Comparison of ENCODE assay signal across 8 cellular contexts in genomic region chr4:173370130-173370476, GRCh38. TPM values are rescaled to one million over a fixed set of nuclear protein-coding genes. Genes with fewer than 3 reads are reported as not detected.
DNase-seq lines count a peak whose midpoint lies in the region; ATAC-seq and TF ChIP-seq lines count a peak whose summit lies in the region.

No MANE protein-coding gene starts in this region.

- peak; percentile 12 for ATAC-seq in activated naive CD8-positive, alpha-beta T cell treated with anti-CD3 and anti-CD28 coated beads, Interleukin-2, amount 50 U/mL, for 24 hours

- H3K36me3 ChIP-seq in CD4-positive, alpha-beta memory T cell (ENCODE audit: insufficient read depth, low read length): no peaks in the 10 kb centered on the region
- no peaks in the 10 kb centered on the region for H3K36me3 ChIP-seq in H7 (replicated peaks; ENCODE audit: control insufficient read depth, insufficient read depth, low read length)
- no peaks in the 10 kb centered on the region for H3K36me3 ChIP-seq in PC-9 (ENCODE audit: low read depth)

- H3F3A ChIP-seq in PC-9 (ENCODE audit: insufficient read depth, low read depth): 0 out of 2 replicates have a peak, but pooled peaks cover 3% of the 10 kb centered on the region

- peak overlapping the region; percentile 87 to 100 (median 99) for H3K4me3 Mint-ChIP-seq in CD4-positive, alpha-beta memory T cell
- peak overlapping the region; percentile 99 for H3K4me3 Mint-ChIP-seq in activated naive CD8-positive, alpha-beta T cell treated with anti-CD3 and anti-CD28 coated beads, Interleukin-2, amount 50 U/mL, for 24 hours

- no peaks in the 10 kb centered on the region for H3K9me3 Mint-ChIP-seq in CD4-positive, alpha-beta memory T cell
- H3K9me3 Mint-ChIP-seq in activated naive CD8-positive, alpha-beta T cell treated with anti-CD3 and anti-CD28 coated beads, Interleukin-2, amount 50 U/mL, for 24 hours: no peaks in the 10 kb centered on the region

- peak overlapping the region; percentile 81 to 97 (median 96) for H3K27ac Mint-ChIP-seq in CD4-positive, alpha-beta memory T cell
- H3K27ac Mint-ChIP-seq in activated naive CD8-positive, alpha-beta T cell treated with anti-CD3 and anti-CD28 coated beads, Interleukin-2, amount 50 U/mL, for 24 hours: peak overlapping the region; percentile 99

- peak overlapping the region; percentile 68 for H3K27ac ChIP-seq in CD4-positive, alpha-beta memory T cell (ENCODE audit: low read depth, low read length)
- peak overlapping the region; percentile 59 for H3K27ac ChIP-seq in PC-9

- H3K27me3 Mint-ChIP-seq in CD4-positive, alpha-beta memory T cell: no peaks in the 10 kb centered on the region
- H3K27me3 Mint-ChIP-seq in activated naive CD8-positive, alpha-beta T cell treated with anti-CD3 and anti-CD28 coated beads, Interleukin-2, amount 50 U/mL, for 24 hours: peaks cover 28% of the 10 kb centered on the region

- H4K20me1 ChIP-seq in PC-9 (ENCODE audit: insufficient read depth): no peaks in the 10 kb centered on the region

- H3K9me3 ChIP-seq in CD4-positive, alpha-beta memory T cell (ENCODE audit: control insufficient read depth in 1 of 2, low read length in 2 of 2): no peaks in the 10 kb centered on the region
- no peaks in the 10 kb centered on the region for H3K9me3 ChIP-seq in PC-9 (ENCODE audit: insufficient read depth, low read depth)

- H3K9me2 ChIP-seq in PC-9 (ENCODE audit: insufficient read depth): no peaks in the 10 kb centered on the region

- H3K79me2 ChIP-seq in PC-9 (ENCODE audit: low read depth): 0 out of 2 replicates have a peak, but pooled peaks cover 2% of the 10 kb centered on the region

- BruUV-seq in PC-9 (replicated peaks; lab: Mats Ljungman, UMichigan): no TSS peak

- POLR2A ChIA-PET in CD4-positive, alpha-beta memory T cell (lab: Charles Lee; ENCODE audit: partially characterized antibody): interaction anchor here (0.5 to 7.7 kb wide), 14 partner anchors 11 to 913 kb away, joined by 3 to 375 read pairs (median 5); partner anchors contain the start of genes CEP44, FBXO8, GALNT7 and HMGB2
- POLR2A ChIA-PET in PC-9 (lab: Charles Lee; ENCODE audit: unreplicated experiment): interaction anchor here (1.3 kb wide), 1 partner anchor 35 kb away, joined by 7 read pairs; no protein-coding TSS in a partner anchor

- H3K36me3 Mint-ChIP-seq in CD4-positive, alpha-beta memory T cell: peaks cover 0 to 13% of the 10 kb centered on the region in 2 donors
- peaks cover 12% of the 10 kb centered on the region for H3K36me3 Mint-ChIP-seq in activated naive CD8-positive, alpha-beta T cell treated with anti-CD3 and anti-CD28 coated beads, Interleukin-2, amount 50 U/mL, for 24 hours (ENCODE audit: low read depth)

- DNase-seq in CD4-positive, alpha-beta memory T cell: peak in 1 of 5 donors; percentile 86
- no peak for DNase-seq in H7
- DNase-seq in PC-9: no peak
- DNase-seq in activated naive CD8-positive, alpha-beta T cell treated with anti-CD3 and anti-CD28 coated beads, Interleukin-2, amount 50 U/mL, for 24 hours: peak; percentile 59
- DNase-seq in stimulated activated CD4-positive, alpha-beta T cell treated with anti-CD3 and anti-CD28 coated beads, Interleukin-1b, Interleukin-23, amount 100 ng/mL, for 48 hours: peak; percentile 63
- no peak for DNase-seq in Kasumi-1 (lab: John Stamatoyannopoulos, UW)
- DNase-seq in DMS153 treated with DMSO at 0.1 percent for 48 hours (lab: John Stamatoyannopoulos, UW; ENCODE audit: unreplicated experiment): no peak

- peak overlapping the region; percentile 97 for H2AFZ ChIP-seq in PC-9

- H3K4me3 ChIP-seq in CD4-positive, alpha-beta memory T cell (ENCODE audit: low read length in 2 of 2): peak overlapping the region; percentile 93 to 95
- peak overlapping the region; percentile 85 for H3K4me3 ChIP-seq in H7 (ENCODE audit: insufficient read depth, low read depth, low read length)
- peak overlapping the region; percentile 82 for H3K4me3 ChIP-seq in PC-9
- peak overlapping the region; percentile 86 for H3K4me3 ChIP-seq in iPS-11a (ENCODE audit: low read depth, low read length)

- peaks cover 52% of the 10 kb centered on the region for H3K4me1 ChIP-seq in CD4-positive, alpha-beta memory T cell (ENCODE audit: insufficient read depth, low read length)
- H3K4me1 ChIP-seq in PC-9 (replicated peaks; ENCODE audit: insufficient read depth): no peaks in the 10 kb centered on the region

- H3K27me3 ChIP-seq in CD4-positive, alpha-beta memory T cell (ENCODE audit: insufficient read depth, low read length): no peaks in the 10 kb centered on the region
- peaks cover 4% of the 10 kb centered on the region for H3K27me3 ChIP-seq in H7 (ENCODE audit: control insufficient read depth, insufficient read depth, low read length)
- no peaks in the 10 kb centered on the region for H3K27me3 ChIP-seq in PC-9 (ENCODE audit: insufficient read depth, low read depth)

- H3K4me1 Mint-ChIP-seq in CD4-positive, alpha-beta memory T cell: peaks cover 20 to 47% (median 35%) of the 10 kb centered on the region in 4 donors
- peaks cover 35% of the 10 kb centered on the region for H3K4me1 Mint-ChIP-seq in activated naive CD8-positive, alpha-beta T cell treated with anti-CD3 and anti-CD28 coated beads, Interleukin-2, amount 50 U/mL, for 24 hours

- intact Hi-C loops in CD4-positive, alpha-beta memory T cell (cut with micrococcal nuclease): loop anchor here (1.0 to 5.0 kb wide), 4 partner anchors 36 to 913 kb away; partner anchors contain the start of genes CEP44, FBXO8 and HMGB2
- intact Hi-C loops in PC-9 (cut with micrococcal nuclease; ENCODE audit: unreplicated experiment): loop anchor here (1.0 to 2.0 kb wide), 2 partner anchors 36 to 47 kb away; partner anchors contain the start of gene HMGB2

- CTCF ChIA-PET in CD4-positive, alpha-beta memory T cell (lab: Charles Lee; ENCODE audit: partially characterized antibody): interaction anchor here (1.1 to 8.9 kb wide), 6 partner anchors 11 to 193 kb away, joined by 3 to 72 read pairs (median 6); partner anchors contain the start of gene HMGB2
- CTCF ChIA-PET in PC-9 (lab: Charles Lee): interaction anchor here (0.7 kb wide), 3 partner anchors 9 to 647 kb away, joined by 5 to 7 read pairs (median 6); no protein-coding TSS in a partner anchor

- H3K4me2 ChIP-seq in PC-9: peak overlapping the region; percentile 78

- TF ChIP-seq CTCF in PC-9 (conservative IDR thresholded peaks at IDR 0.05): no peak

RNA-seq across cellular contexts. Expression of gene SAP30, which starts 0.7 kb away (rescaled TPM):
- 1 to 10 TPM; 5.6 to 7.0 TPM for total RNA-seq in CD4-positive, alpha-beta memory T cell
- polyA plus RNA-seq in CD4-positive, alpha-beta memory T cell: 1 to 10 TPM; 5.8 to 7.1 TPM
- 23.9 and 31.9 TPM in 2 replicates for total RNA-seq in H7 (2014; rRNA removed; shearing (Covaris generic))
- total RNA-seq in PC-9 (2021): 8.0 and 11.4 TPM in 2 replicates

RNA-seq across cellular contexts. Expression of gene SCRG1, which starts 28.8 kb away (rescaled TPM):
- total RNA-seq in CD4-positive, alpha-beta memory T cell: not detected
- under 1 TPM in 1 of 2 donors, not detected in 1; 0.16 TPM for polyA plus RNA-seq in CD4-positive, alpha-beta memory T cell
- total RNA-seq in H7 (2014; rRNA removed; shearing (Covaris generic)): not detected in 2 replicates
- not detected in 2 replicates for total RNA-seq in PC-9 (2021)

RNA-seq across cellular contexts. Expression of gene HMGB2, which starts 35.9 kb away (rescaled TPM):
- total RNA-seq in CD4-positive, alpha-beta memory T cell: 100 to 1,000 TPM; 110 to 116 TPM
- polyA plus RNA-seq in CD4-positive, alpha-beta memory T cell: 100 to 1,000 TPM; 197 to 255 TPM
- total RNA-seq in H7 (2014; rRNA removed; shearing (Covaris generic)): 197 and 268 TPM in 2 replicates
- total RNA-seq in PC-9 (2021): 202 and 213 TPM in 2 replicates

Comparison
In these comparisons a context has a peak if more than half of its experiments do, and no peak if none do; other contexts are left out.
1. DNase-seq: peak in activated naive CD8-positive, alpha-beta T cell treated with anti-CD3 and anti-CD28 coated beads, Interleukin-2, amount 50 U/mL, for 24 hours (single experiment) and stimulated activated CD4-positive, alpha-beta T cell treated with anti-CD3 and anti-CD28 coated beads, Interleukin-1b, Interleukin-23, amount 100 ng/mL, for 48 hours (single experiment); none in H7 (single experiment), PC-9 (0 of 2), Kasumi-1 (0 of 2) and DMS153 treated with DMSO at 0.1 percent for 48 hours (single experiment).
2. Peak in every context shown above with its lines, with median percentiles within 50 percentile points of each other: H3K4me3 ChIP-seq.